In genomic region chr1:31701137-31701736, GRCh38 we compare ENCODE assay signal across 8 cellular contexts. TPM values are rescaled to one million over a fixed set of nuclear protein-coding genes. Genes with fewer than 3 reads are reported as not detected.
DNase-seq lines count a peak whose midpoint lies in the region; ATAC-seq, FAIRE-seq and TF ChIP-seq lines count a peak whose summit lies in the region.

No MANE protein-coding gene starts in this region.

- no peaks in the 10 kb centered on the region for H3K9me3 Mint-ChIP-seq in activated CD4-positive, alpha-beta T cell treated with anti-CD3 and anti-CD28 coated beads, Interleukin-2, amount 10 ng/mL, durations not matched to agents 24 days and 14 days

- H3K4me1 Mint-ChIP-seq in activated CD4-positive, alpha-beta T cell treated with anti-CD3 and anti-CD28 coated beads, Interleukin-2, amount 10 ng/mL, durations not matched to agents 24 days and 14 days: peaks cover 27% of the 10 kb centered on the region

- no peak overlapping the region for H3K4me3 Mint-ChIP-seq in activated CD4-positive, alpha-beta T cell treated with anti-CD3 and anti-CD28 coated beads, Interleukin-2, amount 10 ng/mL, durations not matched to agents 24 days and 14 days

- H3K9ac ChIP-seq in keratinocyte (ENCODE audit: control insufficient read depth, extremely low read depth, insufficient read depth, low read length): peak overlapping the region; percentile 79

- no peaks in the 10 kb centered on the region for H4K20me1 ChIP-seq in keratinocyte (ENCODE audit: control insufficient read depth, extremely low read depth, insufficient read depth, low read length)

- peaks cover 25 to 37% of the 10 kb centered on the region in 2 experiments for H3K36me3 ChIP-seq in keratinocyte (ENCODE audit: control insufficient read depth in 2 of 2, extremely low read depth in 1 of 2, insufficient read depth in 2 of 2, low read length in 2 of 2)

- no peak for FAIRE-seq in keratinocyte (lab: Jason Lieb, UNC)

- ATAC-seq in GM21576 (IDR thresholded peaks at IDR 0.05; ENCODE audit: unreplicated experiment): no peak

- dilution Hi-C loops in keratinocyte (cut with MboI; ENCODE audit: extremely low pct_ligation_motif_present, low sequenced_read_pairs): no loop called here

- H3K4me2 ChIP-seq in keratinocyte (ENCODE audit: control insufficient read depth, extremely low read depth, insufficient read depth, low read depth, low read length): peak overlapping the region; percentile 72

- H3K27ac Mint-ChIP-seq in activated CD4-positive, alpha-beta T cell treated with anti-CD3 and anti-CD28 coated beads, Interleukin-2, amount 10 ng/mL, durations not matched to agents 24 days and 14 days: no peak overlapping the region

- peak overlapping the region; percentile 65 to 72 (median 66) for H3K4me3 ChIP-seq in keratinocyte (ENCODE audit: control insufficient read depth in 2 of 3, extremely low read depth in 1 of 3, insufficient read depth in 2 of 3, low read depth in 1 of 3, low read length in 3 of 3)

- peak; percentile 59 for DNase-seq in activated CD4-positive, alpha-beta T cell treated with anti-CD3 and anti-CD28 coated beads for 48 hours
- DNase-seq in activated CD4-positive, alpha-beta T cell treated with anti-CD3 and anti-CD28 coated beads, Interleukin-2, amount 10 ng/mL, durations not matched to agents 24 days and 14 days: no peak
- DNase-seq in NCI-H446 (lab: John Stamatoyannopoulos, UW) (peak; percentile 65 to 83), brain pericyte (ENCODE audit: low read depth, low spot score) (peak; percentile 94), keratinocyte (ENCODE audit: low read depth, low spot score) (peak; percentile 88)
- DNase-seq in stimulated activated CD4-positive, alpha-beta T cell treated with anti-CD3 and anti-CD28 coated beads, Interleukin-1b, Interleukin-23, amount 100 ng/mL, for 48 hours: peak; percentile 34
- DNase-seq in activated CD4-positive, CD25-positive, alpha-beta regulatory T cell (lab: John Stamatoyannopoulos, UW): no peak

- H2AFZ ChIP-seq in keratinocyte (ENCODE audit: control insufficient read depth, low read length): no peak overlapping the region

- intact Hi-C loops in activated CD4-positive, alpha-beta T cell treated with anti-CD3 and anti-CD28 coated beads, Interleukin-2, amount 10 ng/mL, durations not matched to agents 24 days and 14 days (cut with micrococcal nuclease): no loop called here

- peaks cover 67% of the 10 kb centered on the region for H3K4me1 ChIP-seq in keratinocyte (ENCODE audit: control insufficient read depth, extremely low read depth, insufficient read depth, low read length)

- no peaks in the 10 kb centered on the region for H3K27me3 ChIP-seq in keratinocyte (ENCODE audit: control insufficient read depth, extremely low read depth, insufficient read depth, low read length)

- peaks cover 27% of the 10 kb centered on the region for H3K79me2 ChIP-seq in keratinocyte (ENCODE audit: control insufficient read depth, insufficient read depth, low read length)

- no peak for TF ChIP-seq CTCF in keratinocyte (optimal IDR thresholded peaks at IDR 0.05 in 1 of 3, IDR thresholded peaks at IDR 0.05 in 1 of 3, conservative IDR thresholded peaks at IDR 0.05 in 1 of 3; ENCODE audit: extremely low read depth in 1 of 3, insufficient read depth in 2 of 3, low read length in 3 of 3)

- peak overlapping the region; percentile 96 for H3K27ac ChIP-seq in keratinocyte (ENCODE audit: control insufficient read depth, insufficient read depth, low read length)

- no peaks in the 10 kb centered on the region for H3K36me3 Mint-ChIP-seq in activated CD4-positive, alpha-beta T cell treated with anti-CD3 and anti-CD28 coated beads, Interleukin-2, amount 10 ng/mL, durations not matched to agents 24 days and 14 days (ENCODE audit: low read depth)

- peaks cover 29% of the 10 kb centered on the region for H3K27me3 Mint-ChIP-seq in activated CD4-positive, alpha-beta T cell treated with anti-CD3 and anti-CD28 coated beads, Interleukin-2, amount 10 ng/mL, durations not matched to agents 24 days and 14 days

- no peaks in the 10 kb centered on the region for H3K9me1 ChIP-seq in keratinocyte (ENCODE audit: control insufficient read depth, extremely low read depth, insufficient read depth, low read length)

- H3K9me3 ChIP-seq in keratinocyte (ENCODE audit: control insufficient read depth, low read depth, low read length): no peaks in the 10 kb centered on the region

RNA-seq across cellular contexts. Expression of gene COL16A1, which starts 2.6 kb away (rescaled TPM):
- not detected in 2 replicates for total RNA-seq in activated CD4-positive, alpha-beta T cell treated with anti-CD3 and anti-CD28 coated beads, Interleukin-2, amount 10 ng/mL, durations not matched to agents 24 days and 14 days
- polyA plus RNA-seq in keratinocyte: 31.2 to 75.5 TPM (median 43.4 TPM) in 3 replicates
- 39.2 TPM for polyA plus RNA-seq in keratinocyte (2011; ENCODE audit: low read depth)
- polyA plus RNA-seq in keratinocyte (2011; cell fraction: cytosol; rRNA removed): 5.4 and 11.0 TPM in 2 replicates
- polyA plus RNA-seq in keratinocyte (2011; cell fraction: nucleus; rRNA removed): 155 and 217 TPM in 2 replicates
- polyA plus RNA-seq in keratinocyte (2012; ENCODE audit: low replicate concordance): 49.0 and 79.2 TPM in 2 replicates
- 55.1 to 84.1 TPM (median 79.1 TPM) in 3 replicates for polyA minus RNA-seq in keratinocyte
- 33.4 TPM for polyA minus RNA-seq in keratinocyte (2011; cell fraction: cytosol; rRNA and poly(A)+ RNA removed)
- 157 and 192 TPM in 2 replicates for polyA minus RNA-seq in keratinocyte (2011; cell fraction: nucleus; rRNA and poly(A)+ RNA removed)

RNA-seq across cellular contexts. Expression of gene PEF1, which starts 56.6 kb away (rescaled TPM):
- total RNA-seq in activated CD4-positive, alpha-beta T cell treated with anti-CD3 and anti-CD28 coated beads, Interleukin-2, amount 10 ng/mL, durations not matched to agents 24 days and 14 days: 64.0 and 64.4 TPM in 2 replicates
- 72.2 to 107 TPM (median 90.1 TPM) in 3 replicates for polyA plus RNA-seq in keratinocyte
- 33.3 TPM for polyA plus RNA-seq in keratinocyte (2011; ENCODE audit: low read depth)
- polyA plus RNA-seq in keratinocyte (2011; cell fraction: cytosol; rRNA removed): 83.2 and 85.4 TPM in 2 replicates
- polyA plus RNA-seq in keratinocyte (2011; cell fraction: nucleus; rRNA removed): 59.0 and 66.8 TPM in 2 replicates
- 67.9 and 68.1 TPM in 2 replicates for polyA plus RNA-seq in keratinocyte (2012; ENCODE audit: low replicate concordance)
- polyA minus RNA-seq in keratinocyte: 99.8 to 160 TPM (median 138 TPM) in 3 replicates
- 80.4 TPM for polyA minus RNA-seq in keratinocyte (2011; cell fraction: cytosol; rRNA and poly(A)+ RNA removed)
- 29.3 and 34.7 TPM in 2 replicates for polyA minus RNA-seq in keratinocyte (2011; cell fraction: nucleus; rRNA and poly(A)+ RNA removed)

Comparison
In these comparisons a context has a peak if more than half of its experiments do, and no peak if none do; other contexts are left out.
1. DNase-seq: peak in activated CD4-positive, alpha-beta T cell treated with anti-CD3 and anti-CD28 coated beads for 48 hours (single experiment), NCI-H446 (2 of 2), brain pericyte (single experiment), keratinocyte (single experiment) and stimulated activated CD4-positive, alpha-beta T cell treated with anti-CD3 and anti-CD28 coated beads, Interleukin-1b, Interleukin-23, amount 100 ng/mL, for 48 hours (single experiment); none in activated CD4-positive, alpha-beta T cell treated with anti-CD3 and anti-CD28 coated beads, Interleukin-2, amount 10 ng/mL, durations not matched to agents 24 days and 14 days (single experiment) and activated CD4-positive, CD25-positive, alpha-beta regulatory T cell (0 of 4).